ENCODE assay signal across 9 cellular contexts in the genomic region with DNA sequence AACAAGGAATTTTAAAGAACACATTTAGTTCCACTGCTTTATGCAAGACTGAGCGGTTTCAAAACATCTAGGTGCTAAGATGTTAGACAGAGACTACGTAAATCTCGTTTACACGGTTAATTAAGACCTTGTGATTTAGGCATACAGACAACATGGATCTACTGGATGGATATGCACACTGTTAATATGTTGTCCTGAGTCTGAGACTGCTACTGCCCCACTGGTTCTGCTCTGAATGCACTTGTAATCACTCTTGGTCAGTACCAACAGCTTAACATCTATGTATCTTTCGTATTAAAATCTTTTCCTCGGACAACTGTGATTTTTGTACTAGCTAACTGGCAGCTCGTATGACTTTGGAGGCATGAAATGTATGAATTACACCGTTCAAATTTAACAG. TPM values are rescaled to one million over a fixed set of nuclear protein-coding genes. Genes with fewer than 3 reads are reported as not detected.
DNase-seq lines count a peak whose midpoint lies in the region; ATAC-seq and TF ChIP-seq lines count a peak whose summit lies in the region.
"Had no signal": no experiment of that assay in that cellular context is flagged by ENCODE, and none has a peak within 500 bp of the region (broad histone marks: within the 10 kb centered on the region; RNA-seq: fewer than 3 reads in every experiment).

No MANE protein-coding gene starts in this region.

- TF ChIP-seq POLR2A in Peyer's patch (IDR thresholded peaks at IDR 0.05): no peak

- peak overlapping the region; percentile 7 to 98 (median 92) for H3K4me3 ChIP-seq in Peyer's patch
- peak overlapping the region; percentile 93 for H3K4me3 ChIP-seq in fibroblast of the aortic adventitia (ENCODE audit: low read depth, low read length)
- no peak overlapping the region for H3K4me3 ChIP-seq in retinal pigment epithelial cell (ENCODE audit: low read length)

- DNase-seq in GM03348 (ENCODE audit: low spot score) (peak; percentile 9), Peyer's patch (no peak), fibroblast of the aortic adventitia (ENCODE audit: low read depth) (peak; percentile 27), retinal pigment epithelial cell (ENCODE audit: low read depth) (peak; percentile 39), D341Med (ENCODE audit: low spot score) (no peak), posterior vena cava (ENCODE audit: low spot score) (no peak), COR-L47 (lab: John Stamatoyannopoulos, UW) (no peak)
- DNase-seq: NCI-H187 treated with DMSO at 0.1 percent for 48 hours had no signal

- ATAC-seq in GM21367 (IDR thresholded peaks at IDR 0.05; ENCODE audit: unreplicated experiment): no peak

- TF ChIP-seq CTCF in Peyer's patch (IDR thresholded peaks at IDR 0.05) (no peak), fibroblast of the aortic adventitia (IDR thresholded peaks at IDR 0.05; ENCODE audit: insufficient read depth, low read length) (no peak), retinal pigment epithelial cell (conservative IDR thresholded peaks at IDR 0.05; ENCODE audit: low read depth, low read length) (no peak)

- H3K36me3 ChIP-seq in Peyer's patch: no peaks in the 10 kb centered on the region

- no peaks in the 10 kb centered on the region for H3K27me3 ChIP-seq in Peyer's patch

- peaks cover 0 to 26% (median 0%) of the 10 kb centered on the region in 4 donors for H3K4me1 ChIP-seq in Peyer's patch

- intact Hi-C loops in posterior vena cava (cut with DNase I): loop anchor here in 1 of 2 donors (5.0 kb wide), 1 partner anchor 199 kb away; no protein-coding TSS in a partner anchor

- H3K27ac ChIP-seq in Peyer's patch: peak overlapping the region in 3 of 4 donors; percentile 2 to 97 (median 4)

- H3K9me3 ChIP-seq in Peyer's patch: no peaks in the 10 kb centered on the region

RNA-seq across cellular contexts. Expression of a gene that starts 3.1 kb away (rescaled TPM):
- total RNA-seq in Peyer's patch: 100 to 1,000 TPM in 2 of 4 donors, 10 to 100 TPM in 2; 43.7 to 158 (median 103) TPM
- total RNA-seq in fibroblast of the aortic adventitia (ENCODE audit: low replicate concordance): 93.1 and 175 TPM in 2 replicates
- 10 to 100 TPM; 60.6 to 65.3 TPM for total RNA-seq in posterior vena cava

Comparison
In these comparisons a context has a peak if more than half of its experiments do, and no peak if none do; other contexts are left out.
1. DNase-seq: peak in GM03348 (single experiment), fibroblast of the aortic adventitia (single experiment) and retinal pigment epithelial cell (single experiment); none in Peyer's patch (0 of 3), D341Med (single experiment), posterior vena cava (single experiment) and COR-L47 (single experiment).